ENCODE assay signal across 2 cellular contexts in genomic region chr22:20186871-20187546, GRCh38.
A peak's percentile ranks its signal among the peaks of the same experiment; 100 is the strongest.
TF ChIP-seq lines count a peak whose summit lies in the region.

No MANE protein-coding gene starts in this region.

TF ChIP-seq in GM23338, 12 proteins besides CTCF, POLR2A, EP300 and RAD21:
- TF ChIP-seq EZH2 (IDR thresholded peaks at IDR 0.05; ENCODE audit: low read depth, unreplicated experiment) (no peak), JUNB (IDR thresholded peaks at IDR 0.05; ENCODE audit: unreplicated experiment) (no peak), ZNF114 (CRISPR knock-in tag; IDR thresholded peaks at IDR 0.05) (no peak), NANOG (IDR thresholded peaks at IDR 0.05; ENCODE audit: borderline replicate concordance) (no peak), CREB1 (CRISPR knock-in tag; IDR thresholded peaks at IDR 0.05; ENCODE audit: low read depth) (no peak), ETS1 (IDR thresholded peaks at IDR 0.05) (no peak), EZH2phosphoT487 (IDR thresholded peaks at IDR 0.05; ENCODE audit: unreplicated experiment) (no peak), ZNF462 (CRISPR knock-in tag; IDR thresholded peaks at IDR 0.05) (no peak), ZNF331 (CRISPR knock-in tag; IDR thresholded peaks at IDR 0.05; ENCODE audit: low read depth) (no peak), STAT1 (IDR thresholded peaks at IDR 0.05; ENCODE audit: unreplicated experiment) (no peak), REST (IDR thresholded peaks at IDR 0.05; ENCODE audit: unreplicated experiment) (no peak), POLR2AphosphoS5 (IDR thresholded peaks at IDR 0.05; ENCODE audit: low read depth) (no peak)
TF ChIP-seq in GM23338: peak in this region for 0.

TF ChIP-seq in K562, 482 proteins besides CTCF, POLR2A, EP300 and RAD21 (continues in another document):
- TF ChIP-seq ZBTB34 (CRISPR knock-in tag; IDR thresholded peaks at IDR 0.05) (no peak), ZKSCAN8 (CRISPR knock-in tag; IDR thresholded peaks at IDR 0.05) (no peak), MED1 (CRISPR knock-in tag; IDR thresholded peaks at IDR 0.05; ENCODE audit: borderline replicate concordance) (0 out of 2 replicates have a peak, but pooled peaks have one; percentile 84), ESRRB (CRISPR knock-in tag; IDR thresholded peaks at IDR 0.05; ENCODE audit: borderline replicate concordance) (no peak), ZNF512 (tag; IDR thresholded peaks at IDR 0.05) (no peak), ZNF431 (CRISPR knock-in tag; IDR thresholded peaks at IDR 0.05) (no peak), ZNF140 (CRISPR knock-in tag; IDR thresholded peaks at IDR 0.05) (no peak), CC2D1A (IDR thresholded peaks at IDR 0.05) (no peak), TAF7 (tag; IDR thresholded peaks at IDR 0.05) (no peak), NFATC3 (IDR thresholded peaks at IDR 0.05) (no peak), HNRNPUL1 (IDR thresholded peaks at IDR 0.05; ENCODE audit: low read length) (no peak), TCF7 (IDR thresholded peaks at IDR 0.05; ENCODE audit: borderline replicate concordance) (no peak), TFAM (CRISPR knock-in tag; conservative IDR thresholded peaks at IDR 0.05) (no peak), E2F5 (CRISPR knock-in tag; IDR thresholded peaks at IDR 0.05) (no peak), HBP1 (CRISPR knock-in tag; IDR thresholded peaks at IDR 0.05) (no peak), CCAR2 (IDR thresholded peaks at IDR 0.05; ENCODE audit: low read depth, low read length) (no peak), MYC (IDR thresholded peaks at IDR 0.05; ENCODE audit: low read depth, low read length) (no peak), MYC (CRISPR knock-in tag; IDR thresholded peaks at IDR 0.05; ENCODE audit: borderline replicate concordance, low read depth) (no peak), HEY1 (CRISPR knock-in tag; IDR thresholded peaks at IDR 0.05; ENCODE audit: borderline replicate concordance) (no peak), CEBPZ (IDR thresholded peaks at IDR 0.05; ENCODE audit: borderline replicate concordance, low read depth, low read length) (no peak), XRCC3 (IDR thresholded peaks at IDR 0.05) (no peak), ATF1 (CRISPR knock-in tag; IDR thresholded peaks at IDR 0.05) (0 out of 2 replicates have a peak, but pooled peaks have one; percentile 2), ATF1 (tag; IDR thresholded peaks at IDR 0.05) (no peak), ZNF124 (CRISPR knock-in tag; IDR thresholded peaks at IDR 0.05) (0 out of 2 replicates have a peak, but pooled peaks have one; percentile 88), THAP7 (CRISPR knock-in tag; IDR thresholded peaks at IDR 0.05) (no peak), ZNF282 (CRISPR knock-in tag; IDR thresholded peaks at IDR 0.05) (peak; percentile 84), TCFL5 (CRISPR knock-in tag; conservative IDR thresholded peaks at IDR 0.05) (no peak), BHLHE40 (IDR thresholded peaks at IDR 0.05; ENCODE audit: low read length) (no peak), ZBTB8A (IDR thresholded peaks at IDR 0.05; ENCODE audit: partially characterized antibody) (no peak), CAMTA2 (CRISPR knock-in tag; conservative IDR thresholded peaks at IDR 0.05) (no peak), KDM2B (CRISPR knock-in tag; IDR thresholded peaks at IDR 0.05) (no peak), ZNF347 (CRISPR knock-in tag; IDR thresholded peaks at IDR 0.05; ENCODE audit: low read depth) (no peak), ZNF184 (CRISPR knock-in tag; IDR thresholded peaks at IDR 0.05) (no peak), PTRF (tag; IDR thresholded peaks at IDR 0.05) (no peak), HMBOX1 (IDR thresholded peaks at IDR 0.05) (no peak), MYNN (IDR thresholded peaks at IDR 0.05) (no peak), MYNN (CRISPR knock-in tag; IDR thresholded peaks at IDR 0.05) (no peak), SRF (CRISPR knock-in tag; IDR thresholded peaks at IDR 0.05) (no peak), STAT5A (IDR thresholded peaks at IDR 0.05; ENCODE audit: borderline replicate concordance, low read length) (no peak), CHAMP1 (IDR thresholded peaks at IDR 0.05) (no peak), CHD2 (IDR thresholded peaks at IDR 0.05; ENCODE audit: low read depth, low read length) (no peak), C11orf30 (IDR thresholded peaks at IDR 0.05; ENCODE audit: low read depth) (no peak), ZNF143 (CRISPR knock-in tag; IDR thresholded peaks at IDR 0.05) (0 out of 2 replicates have a peak, but pooled peaks have one; percentile 39), CTBP1 (IDR thresholded peaks at IDR 0.05; ENCODE audit: borderline replicate concordance) (no peak), ZNF79 (CRISPR knock-in tag; IDR thresholded peaks at IDR 0.05; ENCODE audit: low read depth) (no peak), ATF2 (CRISPR knock-in tag; IDR thresholded peaks at IDR 0.05) (peak; percentile 42; the same call in 1 of the 2 replicates), CEBPB (tag; IDR thresholded peaks at IDR 0.05) (no peak), SRSF9 (IDR thresholded peaks at IDR 0.05; ENCODE audit: borderline replicate concordance, low read depth, low read length) (no peak), GTF2F1 (IDR thresholded peaks at IDR 0.05; ENCODE audit: low read depth, low read length) (no peak), ZNF511 (CRISPR knock-in tag; IDR thresholded peaks at IDR 0.05) (no peak), SAFB (IDR thresholded peaks at IDR 0.05; ENCODE audit: borderline replicate concordance, low read depth, low read length) (no peak), ZNF239 (CRISPR knock-in tag; IDR thresholded peaks at IDR 0.05) (no peak), ID3 (CRISPR knock-in tag; IDR thresholded peaks at IDR 0.05) (no peak), ID3 (tag; IDR thresholded peaks at IDR 0.05) (peak; percentile 50; the same call in 1 of the 2 replicates), RBM25 (IDR thresholded peaks at IDR 0.05; ENCODE audit: low read depth, low read length, severe bottlenecking) (no peak)
